Comparison of ENCODE assay signal across 31 cellular contexts in genomic region chr21:36395353-36396111, GRCh38.
"Had no signal": no experiment of that assay in that cellular context is flagged by ENCODE, and none has a peak within 500 bp of the region (broad histone marks: within the 10 kb centered on the region; RNA-seq: fewer than 3 reads in every experiment).

No MANE protein-coding gene starts in this region.

- DNase-seq: activated CD4-positive, alpha-beta T cell treated with anti-CD3 and anti-CD28 coated beads for 1 hour; activated CD8-positive, alpha-beta memory T cell treated with anti-CD3 and anti-CD28 coated beads, Interleukin-2, amount 10 ng/mL, durations not matched to agents 7 days and 5 days; activated CD8-positive, alpha-beta T cell treated with anti-CD3 and anti-CD28 coated beads, Interleukin-2, amount 10 ng/mL, durations not matched to agents 7 days and 5 days; activated effector memory CD4-positive, alpha-beta T cell treated with anti-CD3 and anti-CD28 coated beads, Interleukin-2, amount 50 U/mL, for 16 hours; activated naive CD4-positive, alpha-beta T cell treated with anti-CD3 and anti-CD28 coated beads for 36 hours; activated naive CD8-positive, alpha-beta T cell treated with anti-CD3 and anti-CD28 coated beads for 36 hours; aorta; body of pancreas; cerebellar nuclear complex; dorsolateral prefrontal cortex; effector memory CD8-positive, alpha-beta T cell; erythroblast; hippocampal formation; kidney; lower lobe of right lung; mesenchymal stem cell; mucosa of descending colon; stimulated activated CD4-positive, alpha-beta T cell treated with anti-CD3 and anti-CD28 coated beads, Interleukin-2, amount 100 ng/mL, for 24 hours; stimulated activated naive CD4-positive, alpha-beta T cell; T-helper 17 cell; T1000 had no signal

- H3K4me1 Mint-ChIP-seq: activated naive CD8-positive, alpha-beta T cell treated with anti-CD3 and anti-CD28 coated beads for 36 hours; WTC11 had no signal

- H3K36me3 ChIP-seq: adrenal gland, lower lobe of right lung, right lobe of liver had no signal

- H3K27ac ChIP-seq: adrenal gland, body of pancreas, coronary artery, dorsolateral prefrontal cortex, lower lobe of right lung, right lobe of liver, suprapubic skin, tibial artery had no signal

- ATAC-seq: activated CD8-positive, alpha-beta memory T cell treated with anti-CD3 and anti-CD28 coated beads, Interleukin-2, amount 10 ng/mL, durations not matched to agents 7 days and 5 days; activated CD8-positive, alpha-beta T cell treated with anti-CD3 and anti-CD28 coated beads, Interleukin-2, amount 10 ng/mL, durations not matched to agents 7 days and 5 days; body of pancreas; effector memory CD8-positive, alpha-beta T cell; left lobe of liver; lower lobe of right lung; mucosa of descending colon; natural killer cell treated with Interleukin-12 subunit alpha and Interleukin-12 subunit beta and Interleukin-15 and Interleukin-18, amount 100 ng/mL, for 72 hours; right lobe of liver; T-helper 17 cell; WTC11 had no signal

- H3K27ac Mint-ChIP-seq: activated CD8-positive, alpha-beta memory T cell treated with anti-CD3 and anti-CD28 coated beads, Interleukin-2, amount 10 ng/mL, durations not matched to agents 7 days and 5 days; activated CD8-positive, alpha-beta T cell treated with anti-CD3 and anti-CD28 coated beads, Interleukin-2, amount 10 ng/mL, durations not matched to agents 7 days and 5 days; activated naive CD4-positive, alpha-beta T cell treated with anti-CD3 and anti-CD28 coated beads for 36 hours; activated naive CD8-positive, alpha-beta T cell treated with anti-CD3 and anti-CD28 coated beads for 36 hours; activated T-helper 1 cell treated with anti-CD3 and anti-CD28 coated beads, Interleukin-12 subunit alpha, Interleukin-12 subunit beta, Interleukin-2, Interleukin-4 antibody, amounts not matched to agents 30 ng/mL and 10 ng/mL and 1 ng/mL, durations not matched to agents 14 hours and 24 hours and 36 hours; effector memory CD8-positive, alpha-beta T cell; natural killer cell treated with Interleukin-12 subunit alpha and Interleukin-12 subunit beta and Interleukin-15 and Interleukin-18, amount 100 ng/mL, for 72 hours; WTC11 had no signal

- H3K9me3 ChIP-seq: adrenal gland, body of pancreas, lower lobe of right lung, mucosa of descending colon, right lobe of liver, suprapubic skin, tibial artery had no signal

- H3K4me1 ChIP-seq: adrenal gland, body of pancreas, lower lobe of right lung, right lobe of liver, suprapubic skin, tibial artery had no signal

- H3K9me3 Mint-ChIP-seq: activated T-helper 1 cell treated with anti-CD3 and anti-CD28 coated beads, Interleukin-12 subunit alpha, Interleukin-12 subunit beta, Interleukin-2, Interleukin-4 antibody, amounts not matched to agents 30 ng/mL and 10 ng/mL and 1 ng/mL, durations not matched to agents 14 hours and 24 hours and 36 hours; effector memory CD8-positive, alpha-beta T cell; natural killer cell treated with Interleukin-12 subunit alpha and Interleukin-12 subunit beta and Interleukin-15 and Interleukin-18, amount 100 ng/mL, for 72 hours had no signal

- H3K27me3 ChIP-seq: adrenal gland, body of pancreas, dorsolateral prefrontal cortex, right lobe of liver, suprapubic skin, tibial artery had no signal

- H3K4me3 ChIP-seq: adrenal gland, body of pancreas, coronary artery, dorsolateral prefrontal cortex, lower lobe of right lung, mucosa of descending colon, right lobe of liver, smooth muscle cell, suprapubic skin, tibial artery had no signal

- H3K27me3 Mint-ChIP-seq: activated CD8-positive, alpha-beta memory T cell treated with anti-CD3 and anti-CD28 coated beads, Interleukin-2, amount 10 ng/mL, durations not matched to agents 7 days and 5 days; activated naive CD8-positive, alpha-beta T cell treated with anti-CD3 and anti-CD28 coated beads for 36 hours; effector memory CD8-positive, alpha-beta T cell; natural killer cell treated with Interleukin-12 subunit alpha and Interleukin-12 subunit beta and Interleukin-15 and Interleukin-18, amount 100 ng/mL, for 72 hours; T-helper 17 cell had no signal

- H3K4me3 Mint-ChIP-seq: activated CD8-positive, alpha-beta memory T cell treated with anti-CD3 and anti-CD28 coated beads, Interleukin-2, amount 10 ng/mL, durations not matched to agents 7 days and 5 days; activated CD8-positive, alpha-beta T cell treated with anti-CD3 and anti-CD28 coated beads, Interleukin-2, amount 10 ng/mL, durations not matched to agents 7 days and 5 days; activated naive CD4-positive, alpha-beta T cell treated with anti-CD3 and anti-CD28 coated beads for 36 hours; activated naive CD8-positive, alpha-beta T cell treated with anti-CD3 and anti-CD28 coated beads for 36 hours; activated T-helper 1 cell treated with anti-CD3 and anti-CD28 coated beads, Interleukin-12 subunit alpha, Interleukin-12 subunit beta, Interleukin-2, Interleukin-4 antibody, amounts not matched to agents 30 ng/mL and 10 ng/mL and 1 ng/mL, durations not matched to agents 14 hours and 24 hours and 36 hours; effector memory CD8-positive, alpha-beta T cell; natural killer cell treated with Interleukin-12 subunit alpha and Interleukin-12 subunit beta and Interleukin-15 and Interleukin-18, amount 100 ng/mL, for 72 hours; T-helper 17 cell; WTC11 had no signal
